ENCODE assay signal across 1 cellular context in genomic region chr20:4445780-4446179, GRCh38.
TF ChIP-seq lines count a peak whose summit lies in the region.

No MANE protein-coding gene starts in this region.

TF ChIP-seq in SK-N-SH treated with all-trans-retinoic acid at 6 μM for 48 hours, 23 proteins besides CTCF, POLR2A, EP300 and RAD21 (continued from another document):
- TF ChIP-seq CREB5 (CRISPR knock-in tag; IDR thresholded peaks at IDR 0.05; ENCODE audit: low read depth): no peak
- no peak for TF ChIP-seq CSRNP3 (CRISPR knock-in tag; IDR thresholded peaks at IDR 0.05)
TF ChIP-seq in SK-N-SH treated with all-trans-retinoic acid at 6 μM for 48 hours: peak in this region for 0.
